7 cellular contexts compared by ENCODE assay signal in the genomic region with DNA sequence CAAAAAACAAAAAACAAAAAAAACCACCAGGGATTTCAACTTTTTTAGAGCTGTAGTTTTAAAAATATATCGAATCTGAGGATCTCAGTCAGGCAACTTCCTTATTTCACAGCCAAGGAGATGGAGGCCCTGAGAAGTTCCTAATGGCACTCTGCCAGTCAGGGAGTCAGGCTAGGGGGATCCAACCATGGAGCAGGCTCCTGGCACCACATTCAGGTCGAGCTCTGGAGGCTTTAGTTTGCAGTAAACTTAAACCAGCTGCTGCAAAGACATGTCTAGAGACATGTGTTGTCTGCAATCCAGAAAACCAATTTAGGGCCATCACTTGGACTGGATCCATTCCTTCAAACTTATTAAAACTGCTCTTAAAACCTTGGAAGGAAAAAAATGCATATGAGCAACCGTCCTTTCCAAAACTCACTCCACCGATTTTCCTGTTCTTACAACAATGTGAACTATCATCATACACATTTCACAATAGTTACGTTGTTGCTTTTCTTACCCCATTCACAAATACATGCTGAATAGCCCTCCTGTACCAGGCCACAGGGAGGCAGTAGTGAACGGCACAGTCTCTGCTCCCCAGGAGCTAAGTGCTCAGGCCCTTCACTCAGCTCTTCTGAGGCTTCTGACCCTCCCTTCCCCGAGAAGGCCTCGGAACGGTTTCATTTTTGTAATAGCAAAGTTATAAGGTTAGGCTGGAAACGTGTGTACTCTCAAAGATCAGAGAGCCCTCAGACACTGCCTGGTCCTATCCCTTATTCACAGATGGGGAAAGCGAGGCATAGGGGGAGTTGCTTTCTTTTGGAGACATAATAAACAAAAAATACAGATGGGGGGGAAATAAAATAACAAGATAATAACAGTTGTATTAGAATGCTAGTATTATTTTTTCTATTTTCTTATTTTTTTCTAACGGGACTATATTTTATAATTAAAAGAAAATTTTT. TPM values are rescaled to one million over a fixed set of nuclear protein-coding genes. Genes with fewer than 3 reads are reported as not detected.
DNase-seq lines count a peak whose midpoint lies in the region; ATAC-seq and TF ChIP-seq lines count a peak whose summit lies in the region.

No MANE protein-coding gene starts in this region.

- TF ChIP-seq CTCF in GM12874 (IDR thresholded peaks at IDR 0.05; ENCODE audit: insufficient read depth, low read depth, low read length) (peak; percentile 62), sigmoid colon (IDR thresholded peaks at IDR 0.05) (peak; percentile 35 to 70 (median 56))

- peak overlapping the region; percentile 62 for H3K4me3 Mint-ChIP-seq in activated T-helper 17 cell treated with anti-CD3 and anti-CD28 coated beads, Interleukin-2, amount 50 U/mL, for 72 hours

- intact Hi-C loops in Right ventricle myocardium superior (cut with DNase I) (no loop called here), sigmoid colon (cut with DNase I) (loop anchor here (2.0 to 10.0 kb wide), 2 partner anchors 51 to 605 kb away; a partner anchor contains a TSS)

- TF ChIP-seq POLR2A in sigmoid colon (IDR thresholded peaks at IDR 0.05) = no peak

- no peaks in the 10 kb centered on the region for H3K9me3 Mint-ChIP-seq in activated T-helper 17 cell treated with anti-CD3 and anti-CD28 coated beads, Interleukin-2, amount 50 U/mL, for 72 hours

- no peaks in the 10 kb centered on the region for H3K9me3 ChIP-seq in sigmoid colon

- no peak overlapping the region for H3K4me3 ChIP-seq in sigmoid colon

- peak; percentile 34 for ATAC-seq in activated T-helper 17 cell treated with anti-CD3 and anti-CD28 coated beads, Interleukin-2, amount 50 U/mL, for 72 hours (replicated peaks)
- ATAC-seq in Right ventricle myocardium superior (ENCODE audit: poor library complexity) (peak; percentile 47), GM19467 (IDR thresholded peaks at IDR 0.05; ENCODE audit: unreplicated experiment) (no peak)

- H3K36me3 Mint-ChIP-seq in activated T-helper 17 cell treated with anti-CD3 and anti-CD28 coated beads, Interleukin-2, amount 50 U/mL, for 72 hours (ENCODE audit: low read depth) = peaks cover 62% of the 10 kb centered on the region

- H3K4me1 Mint-ChIP-seq in activated T-helper 17 cell treated with anti-CD3 and anti-CD28 coated beads, Interleukin-2, amount 50 U/mL, for 72 hours = peaks cover 15% of the 10 kb centered on the region

- H3K27me3 Mint-ChIP-seq in activated T-helper 17 cell treated with anti-CD3 and anti-CD28 coated beads, Interleukin-2, amount 50 U/mL, for 72 hours = no peaks in the 10 kb centered on the region

- H3K27ac ChIP-seq in sigmoid colon = peak overlapping the region; percentile 68 to 82 (median 72)

- H3K36me3 ChIP-seq in sigmoid colon = peaks cover 0 to 22% (median 2%) of the 10 kb centered on the region in 4 donors

- H3K27ac Mint-ChIP-seq in activated T-helper 17 cell treated with anti-CD3 and anti-CD28 coated beads, Interleukin-2, amount 50 U/mL, for 72 hours = peak overlapping the region; percentile 78

- DNase-seq in NCI-H510A (lab: John Stamatoyannopoulos, UW) (peak; percentile 45), Right ventricle myocardium superior (peak; percentile 65), sigmoid colon (peak; percentile 91), HK-2 (ENCODE audit: unreplicated experiment) (no peak)

- no peaks in the 10 kb centered on the region for H3K27me3 ChIP-seq in sigmoid colon

- 58 to 67% methylated on average over 12 of the region's 12 CpGs for WGBS in sigmoid colon, 2 donors

- TF ChIP-seq EP300 in sigmoid colon (IDR thresholded peaks at IDR 0.05) = no peak

- H3K4me1 ChIP-seq in sigmoid colon = peaks cover 0 to 51% (median 43%) of the 10 kb centered on the region in 4 donors

RNA-seq across cellular contexts. Expression of a gene that starts 20.1 kb away (rescaled TPM):
- 10 to 100 TPM; 24.6 to 42.0 TPM for total RNA-seq in activated T-helper 17 cell treated with anti-CD3 and anti-CD28 coated beads, Interleukin-2, amount 50 U/mL, for 72 hours
- total RNA-seq in Right ventricle myocardium superior (9.8 TPM), sigmoid colon (1 to 10 TPM; 4.3 to 8.1 (median 6.9) TPM)
- 10 to 100 TPM in 1 of 3 donors, 1 to 10 TPM in 2; 3.0 to 13.2 (median 3.0) TPM for polyA plus RNA-seq in sigmoid colon

RNA-seq across cellular contexts. Expression of a gene that starts 50.9 kb away (rescaled TPM):
- 10 to 100 TPM; 20.4 to 21.8 TPM for total RNA-seq in activated T-helper 17 cell treated with anti-CD3 and anti-CD28 coated beads, Interleukin-2, amount 50 U/mL, for 72 hours
- total RNA-seq in Right ventricle myocardium superior = 15.3 TPM
- 10 to 100 TPM in 2 of 4 donors, 1 to 10 TPM in 2; 3.5 to 12.1 (median 10.5) TPM for total RNA-seq in sigmoid colon
- 100 to 1,000 TPM in 1 of 3 donors, 10 to 100 TPM in 2; 46.3 to 169 (median 94.9) TPM for polyA plus RNA-seq in sigmoid colon
